ENCODE assay signal across 10 cellular contexts in genomic region chr19:49133621-49134454, GRCh38. TPM values are rescaled to one million over a fixed set of nuclear protein-coding genes. Genes with fewer than 3 reads are reported as not detected.
DNase-seq lines count a peak whose midpoint lies in the region; ATAC-seq and TF ChIP-seq lines count a peak whose summit lies in the region.
"Had no signal": no experiment of that assay in that cellular context is flagged by ENCODE, and none has a peak within 500 bp of the region (broad histone marks: within the 10 kb centered on the region; RNA-seq: fewer than 3 reads in every experiment).

No MANE protein-coding gene starts in this region.

- H3K4me1 Mint-ChIP-seq in MCF 10A (ENCODE audit: insufficient read depth, unreplicated experiment) (peaks cover 8% of the 10 kb centered on the region), mesothelial cell of epicardium (peaks cover 11% of the 10 kb centered on the region)

- no peaks in the 10 kb centered on the region for H3K27me3 Mint-ChIP-seq in MCF 10A (ENCODE audit: insufficient read depth, unreplicated experiment)
- H3K27me3 Mint-ChIP-seq in mesothelial cell of epicardium (ENCODE audit: low read depth) = no peaks in the 10 kb centered on the region

- H3K9me3 Mint-ChIP-seq in MCF 10A (ENCODE audit: unreplicated experiment) (no peaks in the 10 kb centered on the region), mesothelial cell of epicardium (no peaks in the 10 kb centered on the region)

- no peak overlapping the region for H3K27ac Mint-ChIP-seq in MCF 10A (ENCODE audit: low read depth, unreplicated experiment)
- no peak overlapping the region for H3K27ac Mint-ChIP-seq in mesothelial cell of epicardium

- no peaks in the 10 kb centered on the region for H3K27me3 ChIP-seq in breast epithelium
- H3K27me3 ChIP-seq in upper lobe of left lung = no peaks in the 10 kb centered on the region
- H3K27me3 ChIP-seq: SJSA1 had no signal

- BruUV-seq in MCF 10A (replicated peaks; lab: Mats Ljungman, UMichigan) = no TSS peak

- ATAC-seq in upper lobe of left lung (ENCODE audit: low FRiP score in 2 of 2) = peak; percentile 69 to 70
- no peak for ATAC-seq in HG03159 (IDR thresholded peaks at IDR 0.05; ENCODE audit: unreplicated experiment)

- DNase-seq in breast epithelium (ENCODE audit: low spot score in 2 of 2) (no peak), MCF 10A (ENCODE audit: unreplicated experiment) (no peak), choroid plexus epithelial cell (ENCODE audit: low read depth) (peak; percentile 57), mesothelial cell of epicardium (ENCODE audit: low spot score in 2 of 2, unreplicated experiment in 2 of 2) (no peak), upper lobe of left lung (peak; percentile 75 to 96), amniotic stem cell (lab: John Stamatoyannopoulos, UW) (no peak), NCI-H526 (lab: John Stamatoyannopoulos, UW) (no peak)

- TF ChIP-seq POLR2A in breast epithelium (IDR thresholded peaks at IDR 0.05) (no peak), upper lobe of left lung (IDR thresholded peaks at IDR 0.05) (no peak)

- H3K27ac ChIP-seq in breast epithelium (no peak overlapping the region), upper lobe of left lung (peak overlapping the region in 1 of 4 donors; percentile 66)
- H3K27ac ChIP-seq: SJSA1 had no signal

- WGBS in upper lobe of left lung, 2 donors = 37 to 48% methylated on average over 42 of the region's 42 CpGs

- no peak for TF ChIP-seq EP300 in upper lobe of left lung (IDR thresholded peaks at IDR 0.05)

- POLR2A ChIA-PET in MCF 10A (lab: Yijun Ruan, JAX) = interaction anchor here (0.6 to 1.1 kb wide), 2 partner anchors 138 to 457 kb away, joined by 3 read pairs; partner anchors contain the start of gene PRR12

- H3K36me3 Mint-ChIP-seq in MCF 10A (ENCODE audit: insufficient read depth, unreplicated experiment) = peaks cover 16% of the 10 kb centered on the region
- peaks cover 1% of the 10 kb centered on the region for H3K36me3 Mint-ChIP-seq in mesothelial cell of epicardium

- H3K4me3 Mint-ChIP-seq in MCF 10A (ENCODE audit: unreplicated experiment) = no peak overlapping the region
- peak overlapping the region; percentile 33 for H3K4me3 Mint-ChIP-seq in mesothelial cell of epicardium

- H3K36me3 ChIP-seq in breast epithelium (no peaks in the 10 kb centered on the region), upper lobe of left lung (no peaks in the 10 kb centered on the region)
- H3K36me3 ChIP-seq: SJSA1 had no signal

- CTCF ChIA-PET in MCF 10A (lab: Yijun Ruan, JAX) = interaction anchor here (0.5 to 1.0 kb wide), 4 partner anchors 14 to 310 kb away, joined by 3 read pairs; no protein-coding TSS in a partner anchor

- H3K4me1 ChIP-seq in breast epithelium (no peaks in the 10 kb centered on the region), upper lobe of left lung (peaks cover 13 to 26% (median 16%) of the 10 kb centered on the region in 4 donors)

- no peak for TF ChIP-seq CTCF in breast epithelium (IDR thresholded peaks at IDR 0.05)
- TF ChIP-seq CTCF in MCF 10A (IDR thresholded peaks at IDR 0.05; ENCODE audit: unreplicated experiment) = no peak
- peak; percentile 33 for TF ChIP-seq CTCF in choroid plexus epithelial cell (conservative IDR thresholded peaks at IDR 0.05; ENCODE audit: low read depth, low read length)
- no peak for TF ChIP-seq CTCF in mesothelial cell of epicardium (IDR thresholded peaks at IDR 0.05; ENCODE audit: unreplicated experiment)
- no peak for TF ChIP-seq CTCF in upper lobe of left lung (IDR thresholded peaks at IDR 0.05)

- H3K4me3 ChIP-seq in breast epithelium = peak overlapping the region; percentile 7 to 29 (median 15)
- peak overlapping the region; percentile 33 for H3K4me3 ChIP-seq in choroid plexus epithelial cell (ENCODE audit: low read depth, low read length)
- peak overlapping the region in 3 of 4 donors; percentile 26 to 39 (median 39) for H3K4me3 ChIP-seq in upper lobe of left lung
- H3K4me3 ChIP-seq: SJSA1 had no signal

- H3K9me3 ChIP-seq in breast epithelium (no peaks in the 10 kb centered on the region), upper lobe of left lung (no peaks in the 10 kb centered on the region)
- H3K9me3 ChIP-seq: SJSA1 had no signal

- intact Hi-C loops in breast epithelium (cut with DNase I; ENCODE audit: low total_unique reads) = no loop called here
- intact Hi-C loops in MCF 10A (cut with micrococcal nuclease) = no loop called here

RNA-seq across cellular contexts. Expression of gene PPFIA3, which starts 14.5 kb away (rescaled TPM):
- 1 to 10 TPM; 3.4 to 6.2 (median 3.4) TPM for total RNA-seq in breast epithelium
- 6.7 and 8.0 TPM in 2 replicates for total RNA-seq in MCF 10A (2022)
- total RNA-seq in mesothelial cell of epicardium = 9.9 to 11.9 TPM (median 11.6 TPM) in 3 replicates
- 10 to 100 TPM in 1 of 6 donors, 1 to 10 TPM in 5; 2.4 to 11.5 (median 5.9) TPM for total RNA-seq in upper lobe of left lung

RNA-seq across cellular contexts. Expression of gene C19orf73, which starts 14.9 kb away (rescaled TPM):
- total RNA-seq in breast epithelium (1 to 10 TPM; 3.8 to 5.7 (median 4.6) TPM), MCF 10A (2022) (2.4 and 3.2 TPM in 2 replicates), mesothelial cell of epicardium (0.94 to 1.6 TPM (median 0.97 TPM) in 3 replicates), upper lobe of left lung (1 to 10 TPM in 4 of 6 donors, under 1 TPM in 1, not detected in 1; 0.89 to 7.9 (median 2.3) TPM)

RNA-seq across cellular contexts. Expression of gene LIN7B, which starts 19.7 kb away (rescaled TPM):
- total RNA-seq in breast epithelium = 10 to 100 TPM in 2 of 3 donors, 1 to 10 TPM in 1; 8.5 to 17.6 (median 11.8) TPM
- 2.6 and 3.2 TPM in 2 replicates for total RNA-seq in MCF 10A (2022)
- total RNA-seq in mesothelial cell of epicardium = 9.6 to 12.8 TPM (median 9.8 TPM) in 3 replicates
- 10 to 100 TPM in 1 of 6 donors, 1 to 10 TPM in 5; 3.1 to 10.2 (median 7.6) TPM for total RNA-seq in upper lobe of left lung

RNA-seq across cellular contexts. Expression of gene HRC, which starts 21.4 kb away (rescaled TPM):
- total RNA-seq in breast epithelium = 1 to 10 TPM in 2 of 3 donors, under 1 TPM in 1; 0.88 to 2.7 (median 1.3) TPM
- not detected in 2 replicates for total RNA-seq in MCF 10A (2022)
- 13.6 to 17.6 TPM (median 14.7 TPM) in 3 replicates for total RNA-seq in mesothelial cell of epicardium
- 1 to 10 TPM in 3 of 6 donors, under 1 TPM in 2, not detected in 1; 0.61 to 2.1 (median 1.2) TPM for total RNA-seq in upper lobe of left lung
- total RNA-seq: mononuclear cell, SJSA1 had no signal

RNA-seq across cellular contexts. Expression of gene TRPM4, which starts 23.8 kb away (rescaled TPM):
- total RNA-seq in breast epithelium (10 to 100 TPM; 13.1 to 34.0 (median 24.3) TPM), MCF 10A (2022) (21.2 and 21.4 TPM in 2 replicates), mesothelial cell of epicardium (45.9 to 58.5 TPM (median 53.5 TPM) in 3 replicates), upper lobe of left lung (100 to 1,000 TPM in 1 of 6 donors, 10 to 100 TPM in 5; 23.9 to 120 (median 49.3) TPM)

Comparison
In these comparisons a context has a peak if more than half of its experiments do, and no peak if none do; other contexts are left out.
1. DNase-seq: peak in choroid plexus epithelial cell (single experiment) and upper lobe of left lung (2 of 2); none in breast epithelium (0 of 2), MCF 10A (single experiment), mesothelial cell of epicardium (0 of 2), amniotic stem cell (single experiment) and NCI-H526 (0 of 2).
2. Peak in every context shown above with its lines, with median percentiles within 50 percentile points of each other: H3K4me3 ChIP-seq.